Comparison of ENCODE assay signal across 19 cellular contexts in the genomic region with DNA sequence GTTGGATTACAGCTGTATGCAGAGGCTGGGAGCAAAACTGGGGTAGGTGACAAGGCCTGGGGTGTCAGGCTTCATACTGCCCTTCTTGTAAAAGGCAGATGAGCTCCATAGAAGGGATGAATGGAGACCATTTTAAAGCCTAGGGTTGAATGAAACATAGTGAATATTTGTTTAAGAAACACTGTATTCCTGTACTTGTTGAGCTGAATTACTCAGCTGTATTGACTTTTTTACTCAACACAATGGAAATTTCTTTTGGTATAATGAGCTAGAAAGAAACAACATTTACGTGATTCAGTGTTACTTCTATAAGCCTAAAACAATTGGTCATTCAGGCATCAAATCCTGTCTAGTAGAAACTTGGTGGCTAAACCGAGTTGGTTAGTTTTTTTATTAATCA.
"Had no signal": no experiment of that assay in that cellular context is flagged by ENCODE, and none has a peak within 500 bp of the region (broad histone marks: within the 10 kb centered on the region; RNA-seq: fewer than 3 reads in every experiment).

No MANE protein-coding gene starts in this region.

- DNase-seq: activated gamma-delta T cell treated with Interleukin-2 at 50 U/mL for 16 hours; aorta; brain microvascular endothelial cell; colonic mucosa; endodermal cell; foreskin keratinocyte; left cardiac atrium; mesendoderm; naive thymus-derived CD8-positive, alpha-beta T cell; pancreas; right lobe of liver; SJCRH30; small intestine; stimulated activated CD4-positive, alpha-beta T cell treated with anti-CD3 and anti-CD28 coated beads, Interleukin-4, amount 100 ng/mL, for 1 hour; T-helper 17 cell; thyroid gland had no signal

- H3K4me1 ChIP-seq: colonic mucosa, foreskin keratinocyte, pancreas, right lobe of liver, SJCRH30 had no signal

- H3K27me3 Mint-ChIP-seq: central memory CD8-positive, alpha-beta T cell; naive thymus-derived CD8-positive, alpha-beta T cell; T-helper 17 cell had no signal

- H3K9me3 Mint-ChIP-seq: central memory CD8-positive, alpha-beta T cell; endodermal cell; naive thymus-derived CD8-positive, alpha-beta T cell had no signal

- H3K4me3 Mint-ChIP-seq: central memory CD8-positive, alpha-beta T cell; endodermal cell; naive thymus-derived CD8-positive, alpha-beta T cell; T-helper 17 cell had no signal

- ATAC-seq: foreskin keratinocyte; left cardiac atrium; naive thymus-derived CD8-positive, alpha-beta T cell; pancreas; right lobe of liver; T-helper 17 cell had no signal

- H3K9me3 ChIP-seq: colonic mucosa, neutrophil, pancreas, right lobe of liver, SJCRH30, thyroid gland had no signal

- H3K4me3 ChIP-seq: colonic mucosa, hepatocyte, pancreas, right lobe of liver, SJCRH30, thyroid gland had no signal

- H3K27ac Mint-ChIP-seq: endodermal cell, T-helper 17 cell had no signal
